Comparison of ENCODE assay signal across 2 cellular contexts in genomic region chr15:32492768-32493167, GRCh38. TPM values are rescaled to one million over a fixed set of nuclear protein-coding genes. Genes with fewer than 3 reads are reported as not detected.
"Had no signal": no experiment of that assay in that cellular context is flagged by ENCODE, and none has a peak within 500 bp of the region (broad histone marks: within the 10 kb centered on the region; RNA-seq: fewer than 3 reads in every experiment).

No MANE protein-coding gene starts in this region.

RNA-seq across cellular contexts. Expression of gene GOLGA8O, which starts 37.3 kb away (rescaled TPM):
- total RNA-seq: GM23248, H9 had no signal
- polyA plus RNA-seq: GM23248 had no signal
